11 cellular contexts compared by ENCODE assay signal in genomic region chr15:91555307-91555706, GRCh38.
"Had no signal": no experiment of that assay in that cellular context is flagged by ENCODE, and none has a peak within 500 bp of the region (broad histone marks: within the 10 kb centered on the region; RNA-seq: fewer than 3 reads in every experiment).

No MANE protein-coding gene starts in this region.

- H3K36me3 ChIP-seq: adrenal gland, tibial nerve had no signal

- H3K4me3 ChIP-seq: adrenal gland, smooth muscle cell, tibial nerve had no signal

- DNase-seq: activated CD4-positive, CD25-positive, alpha-beta regulatory T cell; activated naive CD4-positive, alpha-beta T cell treated with anti-CD3 and anti-CD28 coated beads, Interleukin-2, amount 50 U/mL, for 16 hours; adrenal gland; foreskin fibroblast; head of caudate nucleus; kidney glomerular epithelial cell; midbrain; right cardiac atrium had no signal

- H3K4me1 ChIP-seq: adrenal gland had no signal

- ATAC-seq: right cardiac atrium, SK-N-SH treated with all-trans-retinoic acid at 6 μM for 48 hours had no signal

- H3K27ac ChIP-seq: adrenal gland, tibial nerve had no signal

- H3K9me3 ChIP-seq: adrenal gland, tibial nerve had no signal

- H3K4me2 ChIP-seq: smooth muscle cell had no signal

- H3K27me3 ChIP-seq: adrenal gland, tibial nerve had no signal
